ENCODE assay signal across 8 cellular contexts in the genomic region with DNA sequence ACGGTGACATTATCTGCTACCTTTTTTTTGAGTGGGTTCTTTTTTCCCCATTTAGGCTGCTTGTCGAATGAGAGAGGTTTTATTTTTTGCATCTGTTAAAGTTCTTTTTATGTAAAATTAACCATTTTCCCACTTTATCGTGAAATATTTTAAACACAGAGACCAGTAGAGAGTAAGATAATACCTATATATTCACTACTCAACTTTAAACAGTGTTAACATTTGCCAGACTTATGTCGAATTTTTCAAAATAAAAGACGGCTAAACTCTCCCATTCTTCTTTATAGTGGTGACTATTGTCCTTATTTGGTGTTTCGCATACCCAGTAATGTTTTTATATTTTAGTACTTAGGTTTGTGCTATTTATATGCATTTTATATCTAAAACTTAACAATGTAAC. TPM values are rescaled to one million over a fixed set of nuclear protein-coding genes. Genes with fewer than 3 reads are reported as not detected.
A peak's percentile ranks its signal among the peaks of the same experiment; 100 is the strongest.
DNase-seq lines count a peak whose midpoint lies in the region; ATAC-seq and TF ChIP-seq lines count a peak whose summit lies in the region.

No MANE protein-coding gene starts in this region.

- H3F3A ChIP-seq in smooth muscle cell (ENCODE audit: low read depth), result no peaks in the 10 kb centered on the region

- no peak for TF ChIP-seq EP300 in gastroesophageal sphincter (IDR thresholded peaks at IDR 0.05)

- DNase-seq in HAP-1 (ENCODE audit: low spot score in 2 of 2) (no peak), smooth muscle cell (lab: John Stamatoyannopoulos, UW; ENCODE audit: unreplicated experiment) (no peak), cortex of kidney (lab: John Stamatoyannopoulos, UW) (no peak), NCI-H1930 (lab: John Stamatoyannopoulos, UW) (no peak)

- H3K9ac ChIP-seq in smooth muscle cell (ENCODE audit: low read depth), result peak overlapping the region; percentile 82

- ATAC-seq in gastroesophageal sphincter, result no peak
- no peak for ATAC-seq in HG03432 (IDR thresholded peaks at IDR 0.05; ENCODE audit: unreplicated experiment)
- no peak for ATAC-seq in GM19328 (IDR thresholded peaks at IDR 0.05; ENCODE audit: unreplicated experiment)

- 19 to 23% methylated on average over 6 of the region's 6 CpGs for WGBS in gastroesophageal sphincter (ENCODE audit: low coverage in 1 of 2), 2 donors
- WGBS in smooth muscle cell (ENCODE audit: low lambda C conversion rate), result 54% methylated on average over 6 of the region's 6 CpGs

- H3K27me3 ChIP-seq in HAP-1 (ENCODE audit: low read depth), result no peaks in the 10 kb centered on the region
- H3K27me3 ChIP-seq in gastroesophageal sphincter, result no peaks in the 10 kb centered on the region
- no peaks in the 10 kb centered on the region for H3K27me3 ChIP-seq in smooth muscle cell (ENCODE audit: low read depth)

- H3K4me2 ChIP-seq in smooth muscle cell, result peak overlapping the region; percentile 88

- peaks cover 60% of the 10 kb centered on the region for H3K79me2 ChIP-seq in smooth muscle cell (ENCODE audit: low read depth)

- H3K36me3 ChIP-seq in HAP-1 (replicated peaks), result peaks cover 3% of the 10 kb centered on the region
- H3K36me3 ChIP-seq in gastroesophageal sphincter, result peaks cover 0 to 22% of the 10 kb centered on the region in 2 donors
- H3K36me3 ChIP-seq in smooth muscle cell (ENCODE audit: low read depth), result no peaks in the 10 kb centered on the region

- H4K20me1 ChIP-seq in smooth muscle cell (ENCODE audit: low read depth), result peaks cover 35% of the 10 kb centered on the region

- H3K9me3 ChIP-seq in HAP-1 (no peaks in the 10 kb centered on the region; the same call in 1 of the 2 replicates), gastroesophageal sphincter (no peaks in the 10 kb centered on the region), smooth muscle cell (replicated peaks; ENCODE audit: low read depth) (peaks cover 3% of the 10 kb centered on the region)

- H3K27ac ChIP-seq in gastroesophageal sphincter (peak overlapping the region; percentile 61 to 96 (median 88)), smooth muscle cell (ENCODE audit: low read depth) (peak overlapping the region; percentile 69)

- peaks cover 11% of the 10 kb centered on the region for H3K4me1 ChIP-seq in HAP-1
- peaks cover 0 to 48% (median 10%) of the 10 kb centered on the region in 3 donors for H3K4me1 ChIP-seq in gastroesophageal sphincter
- H3K4me1 ChIP-seq in smooth muscle cell (ENCODE audit: low read depth), result peaks cover 18% of the 10 kb centered on the region

- TF ChIP-seq POLR2A in gastroesophageal sphincter (IDR thresholded peaks at IDR 0.05), result no peak

- in situ Hi-C loops in HAP-1 (cut with MboI; ENCODE audit: low sequenced_read_pairs), result no loop called here

- peak overlapping the region; percentile 98 for H2AFZ ChIP-seq in smooth muscle cell (ENCODE audit: low read depth)

- H3K4me3 ChIP-seq in HAP-1 (peak overlapping the region; percentile 91), WI38 (ENCODE audit: low read depth, low read length) (peak overlapping the region; percentile 100), gastroesophageal sphincter (peak overlapping the region; percentile 63 to 79), smooth muscle cell (peak overlapping the region; percentile 87)

- TF ChIP-seq CTCF in WI38 (IDR thresholded peaks at IDR 0.05; ENCODE audit: low read depth, low read length) (no peak), gastroesophageal sphincter (IDR thresholded peaks at IDR 0.05) (no peak), smooth muscle cell (IDR thresholded peaks at IDR 0.05; ENCODE audit: borderline replicate concordance, insufficient read depth, poor library complexity, severe bottlenecking) (no peak)

RNA-seq across cellular contexts. Expression of a gene that starts 0.7 kb away (rescaled TPM):
- total RNA-seq in gastroesophageal sphincter (1 to 10 TPM; 2.1 to 6.7 (median 4.4) TPM), smooth muscle cell (6.3 and 9.2 TPM in 2 replicates)
- 3.3 and 3.5 TPM in 2 replicates for polyA plus RNA-seq in smooth muscle cell

RNA-seq across cellular contexts. Expression of a gene that starts 1.3 kb away (rescaled TPM):
- total RNA-seq in gastroesophageal sphincter (10 to 100 TPM; 26.3 to 48.5 (median 42.1) TPM), smooth muscle cell (46.0 and 50.2 TPM in 2 replicates)
- 14.1 and 14.9 TPM in 2 replicates for polyA plus RNA-seq in smooth muscle cell

RNA-seq across cellular contexts. Expression of a gene that starts 46.9 kb away (rescaled TPM):
- total RNA-seq in gastroesophageal sphincter, result 1 to 10 TPM; 2.2 to 7.5 (median 5.8) TPM
- total RNA-seq in smooth muscle cell, result 14.4 and 26.0 TPM in 2 replicates
- 5.8 and 6.1 TPM in 2 replicates for polyA plus RNA-seq in smooth muscle cell
